In the genomic region with DNA sequence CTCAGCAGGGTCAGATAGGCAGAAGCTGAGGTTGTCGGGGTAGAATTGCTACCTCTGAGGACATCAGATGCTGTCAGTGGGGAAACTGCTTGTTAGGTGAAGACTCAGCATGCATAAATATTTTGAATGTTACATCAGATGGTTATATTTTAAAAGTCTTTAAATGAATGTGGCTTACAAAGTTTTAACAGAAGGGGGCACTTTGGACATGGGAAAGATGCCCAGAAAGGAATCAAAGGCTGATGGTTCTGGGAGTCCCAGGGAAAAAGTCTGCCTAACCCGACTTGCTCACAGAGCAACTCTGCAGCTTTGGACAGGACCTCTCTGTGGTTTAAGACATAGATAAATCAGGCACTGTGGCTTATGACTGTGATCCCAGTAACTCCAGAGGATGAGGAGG, we compare ENCODE assay signal across 11 cellular contexts.
A peak's percentile ranks its signal among the peaks of the same experiment; 100 is the strongest.
DNase-seq lines count a peak whose midpoint lies in the region; ATAC-seq lines count a peak whose summit lies in the region.
"Had no signal": no experiment of that assay in that cellular context is flagged by ENCODE, and none has a peak within 500 bp of the region (broad histone marks: within the 10 kb centered on the region; RNA-seq: fewer than 3 reads in every experiment).

No MANE protein-coding gene starts in this region.

- no peak for ATAC-seq in HG02973 (IDR thresholded peaks at IDR 0.05; ENCODE audit: unreplicated experiment)
- no peak for ATAC-seq in GM21423 (IDR thresholded peaks at IDR 0.05; ENCODE audit: unreplicated experiment)
- no peak for ATAC-seq in HG02610 (IDR thresholded peaks at IDR 0.05; ENCODE audit: unreplicated experiment)

- H3K9me3 ChIP-seq in MG63, result no peaks in the 10 kb centered on the region

- H3K4me3 ChIP-seq in MG63, result no peak overlapping the region

- no peaks in the 10 kb centered on the region for H3K36me3 ChIP-seq in MG63

- H3K27me3 ChIP-seq in MG63, result no peaks in the 10 kb centered on the region

- DNase-seq in EH (ENCODE audit: low read depth), result peak; percentile 92
- DNase-seq in MG63, result peak; percentile 58
- DNase-seq in dedifferentiated amniotic fluid mesenchymal stem cell (ENCODE audit: extremely low spot score), result peak; percentile 81
- DNase-seq in non-pigmented ciliary epithelial cell (ENCODE audit: low read depth), result peak; percentile 70
- no peak for DNase-seq in activated effector memory CD4-positive, alpha-beta T cell treated with Interleukin-2 at 50 U/mL for 16 hours
- DNase-seq: cerebellar nuclear complex, GF-D8, NCI-H2107 had no signal
